8 cellular contexts compared by ENCODE assay signal in the genomic region with DNA sequence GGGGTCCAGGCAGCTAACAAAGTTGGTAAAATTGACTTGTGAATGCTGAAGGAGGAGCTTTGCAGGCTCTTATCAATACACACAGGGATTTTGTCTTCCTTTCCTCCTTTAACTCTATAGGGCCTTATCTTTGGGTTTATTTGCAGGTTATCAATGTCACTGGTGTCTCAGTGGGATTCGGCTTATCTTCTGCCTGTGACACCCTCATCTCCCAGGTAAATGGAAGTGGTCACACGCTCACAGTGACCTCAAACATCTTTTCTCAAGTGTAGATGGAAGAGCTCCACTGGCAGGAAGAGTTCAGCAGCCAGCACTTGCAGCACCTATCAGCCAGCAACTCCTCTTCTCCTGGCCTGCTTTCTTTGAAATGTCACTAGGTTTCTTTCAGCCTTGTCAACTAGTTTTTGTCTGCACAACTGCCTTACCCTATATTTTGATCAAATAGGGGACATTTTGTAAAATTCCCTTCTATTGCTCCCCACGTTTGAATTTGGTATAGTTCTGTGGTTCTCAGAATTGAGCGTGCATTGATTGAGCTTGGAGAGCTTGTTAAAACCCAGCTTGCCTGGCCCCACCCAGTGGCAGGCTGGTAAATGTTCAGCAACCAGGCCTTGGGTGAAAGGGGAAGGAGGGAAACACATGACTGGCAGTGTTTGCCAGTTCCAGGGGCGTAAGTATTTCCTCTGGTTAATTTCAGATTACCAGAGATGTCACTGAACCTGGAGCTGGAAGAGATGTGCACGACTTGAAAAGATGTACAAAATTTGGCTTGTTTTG. TPM values are rescaled to one million over a fixed set of nuclear protein-coding genes. Genes with fewer than 3 reads are reported as not detected.
DNase-seq lines count a peak whose midpoint lies in the region; ATAC-seq and TF ChIP-seq lines count a peak whose summit lies in the region.

No MANE protein-coding gene starts in this region.

- no peak overlapping the region for H3K14ac ChIP-seq in H9 (ENCODE audit: insufficient read depth, low read length)

- no peaks in the 10 kb centered on the region for H3K9me2 ChIP-seq in PC-3 (replicated peaks; ENCODE audit: low read length)

- no peak overlapping the region for H3K4me3 ChIP-seq in PC-3 (ENCODE audit: low read length)
- no peak overlapping the region for H3K4me3 ChIP-seq in heart left ventricle
- no peak overlapping the region for H3K4me3 ChIP-seq in sigmoid colon

- no peak for TF ChIP-seq EP300 in sigmoid colon (IDR thresholded peaks at IDR 0.05)

- H3K36me3 ChIP-seq in PC-3 (ENCODE audit: low read depth, low read length) (no peaks in the 10 kb centered on the region), heart left ventricle (no peaks in the 10 kb centered on the region), sigmoid colon (no peaks in the 10 kb centered on the region)

- H3K4ac ChIP-seq in H9 (ENCODE audit: low read depth, low read length), result no peak overlapping the region

- peaks cover 14 to 21% of the 10 kb centered on the region in 2 experiments for H3K4me1 Mint-ChIP-seq in H9
- no peaks in the 10 kb centered on the region for H3K4me1 Mint-ChIP-seq in stimulated activated naive CD8-positive, alpha-beta T cell treated with anti-CD3 and anti-CD28 coated beads, Interleukin-15, amount 100 ng/mL, for 72 hours
- no peaks in the 10 kb centered on the region for H3K4me1 Mint-ChIP-seq in nephron progenitor cell

- no peak for DNase-seq in H9
- DNase-seq in PC-3, result peak; percentile 18
- peak in 4 of 5 donors; percentile 26 to 68 (median 47) for DNase-seq in heart left ventricle
- peak; percentile 75 for DNase-seq in sigmoid colon
- no peak for DNase-seq in stimulated activated naive CD8-positive, alpha-beta T cell treated with anti-CD3 and anti-CD28 coated beads, Interleukin-15, amount 100 ng/mL, for 72 hours
- no peak for DNase-seq in nephron progenitor cell
- no peak for DNase-seq in NCI-H1930 (lab: John Stamatoyannopoulos, UW)
- no peak for DNase-seq in stimulated activated naive CD4-positive, alpha-beta T cell treated with Interleukin-2 at 50 U/mL for 16 hours (lab: John Stamatoyannopoulos, UW)

- ATAC-seq in PC-3, result peak; percentile 48
- ATAC-seq in heart left ventricle, result peak; percentile 56 to 83 (median 79)
- no peak for ATAC-seq in stimulated activated naive CD8-positive, alpha-beta T cell treated with anti-CD3 and anti-CD28 coated beads, Interleukin-15, amount 100 ng/mL, for 72 hours

- no peak overlapping the region for H3K56ac ChIP-seq in H9 (ENCODE audit: insufficient read length, low read depth, low read length)

- no peak overlapping the region for H2AK5ac ChIP-seq in H9 (ENCODE audit: insufficient read length, low read length)

- no peak overlapping the region for H3K18ac ChIP-seq in H9 (ENCODE audit: insufficient read length, low read depth, low read length)

- H3K23me2 ChIP-seq in H9 (ENCODE audit: insufficient read length, low read depth, low read length, poor library complexity, severe bottlenecking), result no peaks in the 10 kb centered on the region

- POLR2A ChIA-PET in PC-3 (lab: Charles Lee; ENCODE audit: unreplicated experiment), result no interaction called here

- no peak overlapping the region for H3T11ph ChIP-seq in H9 (ENCODE audit: low read length)

- H2BK5ac ChIP-seq in H9 (ENCODE audit: insufficient read length, low read length), result no peak overlapping the region

- TF ChIP-seq POLR2A in heart left ventricle (IDR thresholded peaks at IDR 0.05) (no peak), sigmoid colon (IDR thresholded peaks at IDR 0.05) (no peak)

- no peak overlapping the region for H2BK12ac ChIP-seq in H9 (ENCODE audit: insufficient read length, low read depth, low read length)

- H4K91ac ChIP-seq in H9 (ENCODE audit: insufficient read length, low read depth, low read length), result no peak overlapping the region

- H4K8ac ChIP-seq in H9 (replicated peaks; ENCODE audit: insufficient read length, low read depth, low read length), result no peak overlapping the region

- no peak overlapping the region for H3K4me3 Mint-ChIP-seq in H9
- no peak overlapping the region for H3K4me3 Mint-ChIP-seq in stimulated activated naive CD8-positive, alpha-beta T cell treated with anti-CD3 and anti-CD28 coated beads, Interleukin-15, amount 100 ng/mL, for 72 hours
- H3K4me3 Mint-ChIP-seq in nephron progenitor cell, result no peak overlapping the region

- no peak overlapping the region for H2BK15ac ChIP-seq in H9 (ENCODE audit: low read depth, low read length)

- H3K79me2 ChIP-seq in H9 (ENCODE audit: insufficient read depth, low read length) (no peaks in the 10 kb centered on the region), PC-3 (ENCODE audit: low read length) (no peaks in the 10 kb centered on the region)

- H3K36me3 Mint-ChIP-seq in H9 (ENCODE audit: insufficient read depth in 1 of 3, low read depth in 3 of 3) (peaks cover 0 to 2% (median 0%) of the 10 kb centered on the region in 3 experiments; a peak in 2 of 7 replicates), nephron progenitor cell (ENCODE audit: low read depth) (no peaks in the 10 kb centered on the region)

- H3K27me3 Mint-ChIP-seq in H9 (ENCODE audit: low read depth) (no peaks in the 10 kb centered on the region; the same call in 1 of the 2 replicates), nephron progenitor cell (ENCODE audit: low read depth, poor library complexity) (peaks cover 12% of the 10 kb centered on the region)
- H3K27me3 Mint-ChIP-seq in stimulated activated naive CD8-positive, alpha-beta T cell treated with anti-CD3 and anti-CD28 coated beads, Interleukin-15, amount 100 ng/mL, for 72 hours, result peaks cover 13% of the 10 kb centered on the region

- H4K20me1 ChIP-seq in H9 (ENCODE audit: control insufficient read depth, insufficient read depth, insufficient read length) (no peaks in the 10 kb centered on the region), PC-3 (ENCODE audit: low read length) (no peaks in the 10 kb centered on the region)

- H3K9ac ChIP-seq in H9 (ENCODE audit: extremely low read depth, insufficient read length, low read length) (no peak overlapping the region), PC-3 (ENCODE audit: low read length) (no peak overlapping the region)

- H3K27me3 ChIP-seq in H9 (ENCODE audit: insufficient read depth, low read length) (no peaks in the 10 kb centered on the region), PC-3 (ENCODE audit: low read length) (no peaks in the 10 kb centered on the region), heart left ventricle (no peaks in the 10 kb centered on the region), sigmoid colon (no peaks in the 10 kb centered on the region)

- no CpG with 5 or more reads among the region's 6 CpGs for WGBS in H9 (ENCODE audit: extremely low coverage, insufficient read length, low lambda C conversion rate)
- WGBS in heart left ventricle, 4 donors, result 25 to 37% (median 33%) methylated on average over 6 of the region's 6 CpGs
- 20 to 39% methylated on average over 6 of the region's 6 CpGs for WGBS in sigmoid colon, 2 donors

- no TSS peak for BruUV-seq in PC-3 (replicated peaks; lab: Mats Ljungman, UMichigan)

- H2AFZ ChIP-seq in H9 (ENCODE audit: low read length) (no peak overlapping the region), PC-3 (ENCODE audit: low read length) (no peak overlapping the region)

- no peak overlapping the region; a peak in 1 of 7 replicates for H3K27ac Mint-ChIP-seq in H9
- no peak overlapping the region for H3K27ac Mint-ChIP-seq in stimulated activated naive CD8-positive, alpha-beta T cell treated with anti-CD3 and anti-CD28 coated beads, Interleukin-15, amount 100 ng/mL, for 72 hours
- H3K27ac Mint-ChIP-seq in nephron progenitor cell, result no peak overlapping the region

- no peaks in the 10 kb centered on the region for H3F3A ChIP-seq in PC-3 (ENCODE audit: low read length, unreplicated experiment)

- H3K9me3 Mint-ChIP-seq in H9 (no peaks in the 10 kb centered on the region; a peak in 1 of 5 replicates), nephron progenitor cell (no peaks in the 10 kb centered on the region)
- no peaks in the 10 kb centered on the region for H3K9me3 Mint-ChIP-seq in stimulated activated naive CD8-positive, alpha-beta T cell treated with anti-CD3 and anti-CD28 coated beads, Interleukin-15, amount 100 ng/mL, for 72 hours

- intact Hi-C loops in PC-3 (cut with micrococcal nuclease) (no loop called here), heart left ventricle (cut with DNase I) (loop anchor here in 1 of 10 donors (10.0 kb wide), 1 partner anchor 98 kb away; a partner anchor contains a TSS), sigmoid colon (cut with DNase I) (no loop called here)

- no peak overlapping the region for H3K23ac ChIP-seq in H9 (ENCODE audit: insufficient read length, low read depth, low read length)

- no peak overlapping the region for H4K5ac ChIP-seq in H9 (ENCODE audit: insufficient read length, low read depth, low read length)

- no peak overlapping the region for H3K4me2 ChIP-seq in H9 (ENCODE audit: insufficient read depth, insufficient read length, low read length)
- no peak overlapping the region for H3K4me2 ChIP-seq in PC-3 (ENCODE audit: low read length)

- H3K9me3 ChIP-seq in H9 (ENCODE audit: control insufficient read depth, low read depth, low read length) (no peaks in the 10 kb centered on the region), PC-3 (ENCODE audit: low read length) (no peaks in the 10 kb centered on the region), heart left ventricle (no peaks in the 10 kb centered on the region), sigmoid colon (no peaks in the 10 kb centered on the region)

- H3K27ac ChIP-seq in H9 (ENCODE audit: insufficient read length, low read depth, low read length) (no peak overlapping the region), PC-3 (ENCODE audit: low read length) (no peak overlapping the region), heart left ventricle (peak overlapping the region in 5 of 12 donors; percentile 29 to 71 (median 46)), sigmoid colon (peak overlapping the region in 2 of 4 donors; percentile 6 to 34)

- H3K4me1 ChIP-seq in H9 (ENCODE audit: insufficient read depth, low read length) (no peaks in the 10 kb centered on the region; the same call in 1 of the 2 replicates), PC-3 (ENCODE audit: insufficient read depth, low read length) (no peaks in the 10 kb centered on the region), heart left ventricle (peaks cover 0 to 30% (median 5%) of the 10 kb centered on the region in 12 donors), sigmoid colon (peaks cover 0 to 11% (median 10%) of the 10 kb centered on the region in 4 donors)

- H3K79me1 ChIP-seq in H9 (ENCODE audit: insufficient read depth, low read depth, low read length, poor library complexity, severe bottlenecking), result no peaks in the 10 kb centered on the region

- no peak overlapping the region for H2BK20ac ChIP-seq in H9 (ENCODE audit: low read depth, low read length, poor library complexity, severe bottlenecking)

- TF ChIP-seq CTCF in H9 (conservative IDR thresholded peaks at IDR 0.05) (peak; percentile 38; the same call in 2 of the 3 replicates), PC-3 (conservative IDR thresholded peaks at IDR 0.05; ENCODE audit: low read depth, low read length) (peak; percentile 45; the same call in 1 of the 2 replicates), heart left ventricle (IDR thresholded peaks at IDR 0.05) (peak in 8 of 12 donors; percentile 11 to 43 (median 28)), sigmoid colon (IDR thresholded peaks at IDR 0.05) (peak in 2 of 4 experiments; percentile 17 to 18), nephron progenitor cell (IDR thresholded peaks at IDR 0.05) (no peak)

- no peak overlapping the region for H2BK120ac ChIP-seq in H9 (ENCODE audit: low read depth, low read length, poor library complexity, severe bottlenecking)

- CTCF ChIA-PET in PC-3 (lab: Charles Lee), result no interaction called here

RNA-seq across cellular contexts. Expression of a gene that starts 12.8 kb away (rescaled TPM):
- 2.0 and 4.0 TPM in 2 replicates for total RNA-seq in H9 (2021)
- total RNA-seq in PC-3 (2014; rRNA removed), result 0.12 and 0.15 TPM in 2 replicates
- 10 to 100 TPM in 7 of 9 donors, 1 to 10 TPM in 2; 5.8 to 25.5 (median 12.4) TPM for total RNA-seq in heart left ventricle
- 1 to 10 TPM; 1.8 to 9.1 TPM for polyA plus RNA-seq in heart left ventricle
- 1 to 10 TPM in 2 of 4 donors, under 1 TPM in 2; 0.82 to 8.2 (median 2.5) TPM for total RNA-seq in sigmoid colon
- polyA plus RNA-seq in sigmoid colon, result 1 to 10 TPM in 2 of 3 donors, under 1 TPM in 1; 0.82 to 3.7 (median 1.2) TPM

Comparison
In these comparisons a context has a peak if more than half of its experiments do, and no peak if none do; other contexts are left out.
1. DNase-seq: peak in PC-3 (single experiment), heart left ventricle (4 of 5) and sigmoid colon (single experiment); none in H9 (single experiment), stimulated activated naive CD8-positive, alpha-beta T cell treated with anti-CD3 and anti-CD28 coated beads, Interleukin-15, amount 100 ng/mL, for 72 hours (0 of 2), nephron progenitor cell (single experiment), NCI-H1930 (0 of 2) and stimulated activated naive CD4-positive, alpha-beta T cell treated with Interleukin-2 at 50 U/mL for 16 hours (single experiment).